10 cellular contexts compared by ENCODE assay signal in genomic region chr4:5887011-5887360, GRCh38. TPM values are rescaled to one million over a fixed set of nuclear protein-coding genes. Genes with fewer than 3 reads are reported as not detected.
DNase-seq lines count a peak whose midpoint lies in the region; ATAC-seq and TF ChIP-seq lines count a peak whose summit lies in the region.
"Had no signal": no experiment of that assay in that cellular context is flagged by ENCODE, and none has a peak within 500 bp of the region (broad histone marks: within the 10 kb centered on the region; RNA-seq: fewer than 3 reads in every experiment).

No MANE protein-coding gene starts in this region.

- ATAC-seq in GM23338 (no peak), GM21423 (IDR thresholded peaks at IDR 0.05; ENCODE audit: unreplicated experiment) (no peak)

- peaks cover 61% of the 10 kb centered on the region for H4K20me1 ChIP-seq in GM23338 (replicated peaks; ENCODE audit: insufficient read depth)

- 0 out of 2 replicates have a peak, but pooled peaks cover 4% of the 10 kb centered on the region for H3F3A ChIP-seq in GM23338 (replicated peaks; ENCODE audit: low read depth)

- H3K36me3 ChIP-seq in GM23338 (ENCODE audit: insufficient read depth) (no peaks in the 10 kb centered on the region), WERI-Rb-1 (peaks cover 58% of the 10 kb centered on the region), iPS-18a (ENCODE audit: control insufficient read depth, low read depth, low read length) (no peaks in the 10 kb centered on the region), rectal smooth muscle tissue (ENCODE audit: control insufficient read depth, insufficient read depth, low read length) (no peaks in the 10 kb centered on the region), Peyer's patch (no peaks in the 10 kb centered on the region)

- H3K9me3 Mint-ChIP-seq in GM23338 = peaks cover 3% of the 10 kb centered on the region; the same call in 2 of the 3 replicates
- H3K9me3 Mint-ChIP-seq in activated CD4-positive, alpha-beta T cell treated with anti-CD3 and anti-CD28 coated beads, Interleukin-2, amount 10 ng/mL, durations not matched to agents 24 days and 14 days = no peaks in the 10 kb centered on the region
- H3K9me3 Mint-ChIP-seq: activated naive CD8-positive, alpha-beta T cell treated with anti-CD3 and anti-CD28 coated beads for 36 hours had no signal

- DNase-seq in GM23338 (ENCODE audit: low spot score) (no peak), WERI-Rb-1 (no peak), KG1 (lab: John Stamatoyannopoulos, UW) (no peak), Peyer's patch (no peak)
- DNase-seq in activated CD4-positive, alpha-beta T cell treated with anti-CD3 and anti-CD28 coated beads, Interleukin-2, amount 10 ng/mL, durations not matched to agents 24 days and 14 days = no peak
- DNase-seq: activated naive CD8-positive, alpha-beta T cell treated with anti-CD3 and anti-CD28 coated beads for 36 hours; Calu3 had no signal

- H3K36me3 Mint-ChIP-seq in GM23338 (ENCODE audit: low read depth) = no peaks in the 10 kb centered on the region; the same call in 2 of the 3 replicates
- H3K36me3 Mint-ChIP-seq in activated CD4-positive, alpha-beta T cell treated with anti-CD3 and anti-CD28 coated beads, Interleukin-2, amount 10 ng/mL, durations not matched to agents 24 days and 14 days (ENCODE audit: low read depth) = no peaks in the 10 kb centered on the region
- H3K36me3 Mint-ChIP-seq: activated naive CD8-positive, alpha-beta T cell treated with anti-CD3 and anti-CD28 coated beads for 36 hours had no signal

- H3K4me3 ChIP-seq in GM23338 = peak overlapping the region; percentile 93
- H3K4me3 ChIP-seq in WERI-Rb-1 (ENCODE audit: low read depth, low read length) = peak overlapping the region; percentile 81
- peak overlapping the region; percentile 85 for H3K4me3 ChIP-seq in iPS-18a (ENCODE audit: low read length)
- peak overlapping the region; percentile 36 for H3K4me3 ChIP-seq in rectal smooth muscle tissue (ENCODE audit: low read length)
- H3K4me3 ChIP-seq in Peyer's patch = peak overlapping the region in 1 of 4 donors; percentile 54

- H3K79me2 ChIP-seq in GM23338 (replicated peaks; ENCODE audit: insufficient read depth) = peaks cover 63% of the 10 kb centered on the region

- H3K9me3 ChIP-seq in WERI-Rb-1 (ENCODE audit: severe bottlenecking) (no peaks in the 10 kb centered on the region), iPS-18a (ENCODE audit: control insufficient read depth, low read depth, low read length) (no peaks in the 10 kb centered on the region), Peyer's patch (no peaks in the 10 kb centered on the region)

- peak overlapping the region; percentile 85 for H3K4me3 Mint-ChIP-seq in GM23338
- H3K4me3 Mint-ChIP-seq in activated CD4-positive, alpha-beta T cell treated with anti-CD3 and anti-CD28 coated beads, Interleukin-2, amount 10 ng/mL, durations not matched to agents 24 days and 14 days = no peak overlapping the region
- H3K4me3 Mint-ChIP-seq: activated naive CD8-positive, alpha-beta T cell treated with anti-CD3 and anti-CD28 coated beads for 36 hours had no signal

- peaks cover 26% of the 10 kb centered on the region for H3K27me3 ChIP-seq in GM23338 (ENCODE audit: insufficient read depth)
- H3K27me3 ChIP-seq in WERI-Rb-1 (ENCODE audit: insufficient read depth, low read depth, severe bottlenecking) = no peaks in the 10 kb centered on the region
- peaks cover 34% of the 10 kb centered on the region for H3K27me3 ChIP-seq in iPS-18a (ENCODE audit: control insufficient read depth, insufficient read depth, low read length)
- peaks cover 34% of the 10 kb centered on the region for H3K27me3 ChIP-seq in rectal smooth muscle tissue (ENCODE audit: control insufficient read depth, insufficient read depth, low read length)
- H3K27me3 ChIP-seq in Peyer's patch = peaks cover 0 to 30% of the 10 kb centered on the region in 2 donors

- H3K4me2 ChIP-seq in GM23338 = peak overlapping the region; percentile 96

- no peak overlapping the region for H2AFZ ChIP-seq in GM23338

- no peaks in the 10 kb centered on the region for H3K9me2 ChIP-seq in GM23338 (ENCODE audit: insufficient read depth)

- H3K4me1 Mint-ChIP-seq in GM23338 = peaks cover 59% of the 10 kb centered on the region
- no peaks in the 10 kb centered on the region for H3K4me1 Mint-ChIP-seq in activated CD4-positive, alpha-beta T cell treated with anti-CD3 and anti-CD28 coated beads, Interleukin-2, amount 10 ng/mL, durations not matched to agents 24 days and 14 days

- H3K27ac ChIP-seq in GM23338 (ENCODE audit: low read depth) (no peak overlapping the region), WERI-Rb-1 (peak overlapping the region; percentile 97), iPS-18a (ENCODE audit: low read length) (no peak overlapping the region), rectal smooth muscle tissue (ENCODE audit: low read depth, low read length) (no peak overlapping the region), Peyer's patch (no peak overlapping the region)

- H3K9ac ChIP-seq in iPS-18a (ENCODE audit: low read length) (peak overlapping the region; percentile 66), rectal smooth muscle tissue (ENCODE audit: low read length) (no peak overlapping the region)

- intact Hi-C loops in activated CD4-positive, alpha-beta T cell treated with anti-CD3 and anti-CD28 coated beads, Interleukin-2, amount 10 ng/mL, durations not matched to agents 24 days and 14 days (cut with micrococcal nuclease) = no loop called here

- H3K27ac Mint-ChIP-seq in GM23338 = no peak overlapping the region
- H3K27ac Mint-ChIP-seq in activated CD4-positive, alpha-beta T cell treated with anti-CD3 and anti-CD28 coated beads, Interleukin-2, amount 10 ng/mL, durations not matched to agents 24 days and 14 days = no peak overlapping the region
- H3K27ac Mint-ChIP-seq: activated naive CD8-positive, alpha-beta T cell treated with anti-CD3 and anti-CD28 coated beads for 36 hours had no signal

- TF ChIP-seq POLR2A in Peyer's patch (IDR thresholded peaks at IDR 0.05) = no peak

- TF ChIP-seq CTCF in GM23338 (conservative IDR thresholded peaks at IDR 0.05; ENCODE audit: low read depth in 2 of 2) (no peak), WERI-Rb-1 (IDR thresholded peaks at IDR 0.05; ENCODE audit: low read depth, low read length) (no peak), Peyer's patch (IDR thresholded peaks at IDR 0.05) (no peak)

- H3K4me1 ChIP-seq in GM23338 (ENCODE audit: insufficient read depth) = peaks cover 46% of the 10 kb centered on the region
- peaks cover 22% of the 10 kb centered on the region for H3K4me1 ChIP-seq in iPS-18a (ENCODE audit: control insufficient read depth, low read depth, low read length)
- H3K4me1 ChIP-seq in rectal smooth muscle tissue (ENCODE audit: control insufficient read depth, insufficient read depth, low read length) = peaks cover 3% of the 10 kb centered on the region
- peaks cover 0 to 25% (median 0%) of the 10 kb centered on the region in 4 donors for H3K4me1 ChIP-seq in Peyer's patch

- H3K27me3 Mint-ChIP-seq in GM23338 (ENCODE audit: insufficient read depth, low read depth, poor library complexity) = peaks cover 37% of the 10 kb centered on the region
- H3K27me3 Mint-ChIP-seq in activated CD4-positive, alpha-beta T cell treated with anti-CD3 and anti-CD28 coated beads, Interleukin-2, amount 10 ng/mL, durations not matched to agents 24 days and 14 days = peaks cover 55% of the 10 kb centered on the region

TF ChIP-seq in GM23338, 12 proteins besides CTCF, POLR2A, EP300 and RAD21 (continues in another document):
- no peak for TF ChIP-seq JUNB (IDR thresholded peaks at IDR 0.05; ENCODE audit: unreplicated experiment)

RNA-seq across cellular contexts. Expression of gene CRMP1, which starts 5.9 kb away (rescaled TPM):
- total RNA-seq in GM23338 (2014; rRNA removed; shearing (Covaris generic)) = 143 and 146 TPM in 2 replicates
- polyA plus RNA-seq in GM23338 (2016; fragmentation: Nextera tagmentation; extraction: Ambion mirVana) = 52.7 and 53.6 TPM in 2 replicates
- not detected in 2 replicates for total RNA-seq in activated CD4-positive, alpha-beta T cell treated with anti-CD3 and anti-CD28 coated beads, Interleukin-2, amount 10 ng/mL, durations not matched to agents 24 days and 14 days
- total RNA-seq in Peyer's patch = 1 to 10 TPM in 3 of 4 donors, not detected in 1; 1.5 to 5.8 (median 1.6) TPM
- total RNA-seq: activated naive CD8-positive, alpha-beta T cell treated with anti-CD3 and anti-CD28 coated beads for 36 hours; Calu3 had no signal

Comparison
In these comparisons a context has a peak if more than half of its experiments do, and no peak if none do; other contexts are left out.
1. RNA of gene CRMP1, which starts 5.9 kb away (total RNA-seq): 143 to 146 TPM in GM23338; 1.5 to 5.8 TPM in Peyer's patch and not detected in activated CD4-positive, alpha-beta T cell treated with anti-CD3 and anti-CD28 coated beads, Interleukin-2, amount 10 ng/mL, durations not matched to agents 24 days and 14 days; every median in the first group is over 10 times any median in the second.